ENCODE assay signal across 28 cellular contexts in genomic region chr2:111011218-111011617, GRCh38.
"Had no signal": no experiment of that assay in that cellular context is flagged by ENCODE, and none has a peak within 500 bp of the region (broad histone marks: within the 10 kb centered on the region; RNA-seq: fewer than 3 reads in every experiment).

No MANE protein-coding gene starts in this region.

- ATAC-seq: effector memory CD8-positive, alpha-beta T cell; esophagus mucosa; foreskin keratinocyte; gastrocnemius medialis; gastroesophageal sphincter; heart left ventricle; heart right ventricle had no signal

- H3K4me3 ChIP-seq: colonic mucosa, coronary artery, dorsolateral prefrontal cortex, esophagus muscularis mucosa, esophagus squamous epithelium, gastroesophageal sphincter, heart left ventricle, heart right ventricle had no signal

- H3K4me3 Mint-ChIP-seq: dendritic cell treated with granulocyte-macrophage colony-stimulating factor and Interleukin-4, amounts not matched to agents 40 ng/mL and 50 ng/mL, for 4 days; effector memory CD8-positive, alpha-beta T cell; endodermal cell had no signal

- H3K27ac ChIP-seq: colonic mucosa, coronary artery, dorsolateral prefrontal cortex, epithelial cell of prostate, esophagus muscularis mucosa, esophagus squamous epithelium, foreskin keratinocyte, gastrocnemius medialis, gastroesophageal sphincter, heart left ventricle, heart right ventricle had no signal

- H3K36me3 ChIP-seq: colonic mucosa, esophagus muscularis mucosa, esophagus squamous epithelium, gastrocnemius medialis, gastroesophageal sphincter, heart left ventricle, heart right ventricle had no signal

- H3K9me3 Mint-ChIP-seq: dendritic cell treated with granulocyte-macrophage colony-stimulating factor and Interleukin-4, amounts not matched to agents 40 ng/mL and 50 ng/mL, for 4 days; effector memory CD8-positive, alpha-beta T cell had no signal

- H3K4me1 Mint-ChIP-seq: endodermal cell had no signal

- H3K4me1 ChIP-seq: colonic mucosa, esophagus muscularis mucosa, esophagus squamous epithelium, foreskin keratinocyte, gastrocnemius medialis, gastroesophageal sphincter, heart left ventricle, heart right ventricle had no signal

- DNase-seq: colonic mucosa; cortex of kidney; dermis blood vessel endothelial cell; dorsolateral prefrontal cortex; effector CD4-positive, alpha-beta T cell; effector CD8-positive, alpha-beta T cell; effector memory CD4-positive, alpha-beta T cell; effector memory CD8-positive, alpha-beta T cell; endodermal cell; erythroblast; esophagus squamous epithelium; foreskin fibroblast; foreskin keratinocyte; foreskin melanocyte; gastrocnemius medialis; glutamatergic neuron; head of caudate nucleus; heart left ventricle; heart right ventricle had no signal

- H3K27me3 ChIP-seq: colonic mucosa, esophagus muscularis mucosa, gastrocnemius medialis, gastroesophageal sphincter, heart left ventricle had no signal

- H3K9me3 ChIP-seq: colonic mucosa, esophagus squamous epithelium, gastrocnemius medialis had no signal

- H3K27ac Mint-ChIP-seq: dendritic cell treated with granulocyte-macrophage colony-stimulating factor and Interleukin-4, amounts not matched to agents 40 ng/mL and 50 ng/mL, for 4 days; effector memory CD8-positive, alpha-beta T cell; endodermal cell had no signal

- H3K27me3 Mint-ChIP-seq: dendritic cell treated with granulocyte-macrophage colony-stimulating factor and Interleukin-4, amounts not matched to agents 40 ng/mL and 50 ng/mL, for 4 days had no signal

- FAIRE-seq: endometrium, endothelial cell of umbilical vein, frontal cortex had no signal
